In the genomic region with DNA sequence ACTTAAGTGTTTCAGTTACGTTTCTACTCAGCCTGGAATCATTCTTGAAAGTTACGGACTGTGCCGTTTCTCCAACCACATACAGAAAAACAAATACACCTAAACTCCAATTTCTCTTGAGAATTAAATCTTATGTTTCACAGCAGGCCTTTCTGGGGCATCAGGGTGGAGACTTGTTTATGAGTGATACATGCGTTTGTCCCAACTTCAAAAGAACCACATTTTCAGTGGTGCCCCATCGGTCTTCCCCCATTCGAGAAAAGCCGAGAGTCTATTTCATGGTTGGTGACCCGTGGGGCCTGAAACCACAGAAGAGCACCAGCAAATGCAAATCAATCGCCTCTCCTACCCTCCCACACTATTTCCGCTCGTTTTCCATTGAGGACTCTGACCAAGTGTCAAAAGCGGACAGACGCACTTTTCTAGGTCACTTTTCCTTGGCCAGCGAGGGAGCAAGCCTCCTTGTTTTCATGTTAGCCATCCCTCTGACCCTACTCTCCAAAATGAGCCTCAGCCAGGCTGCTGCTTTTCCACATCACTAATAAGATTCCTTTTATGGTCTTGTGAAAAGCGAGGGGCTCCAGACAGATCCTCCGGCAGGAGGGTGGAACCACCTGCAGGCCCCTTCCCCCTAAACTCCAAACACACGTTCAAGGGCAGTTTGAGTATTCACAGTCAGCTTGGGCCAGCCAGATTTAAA, we compare ENCODE assay signal across 8 cellular contexts. TPM values are rescaled to one million over a fixed set of nuclear protein-coding genes. Genes with fewer than 3 reads are reported as not detected.
DNase-seq lines count a peak whose midpoint lies in the region; ATAC-seq, FAIRE-seq and TF ChIP-seq lines count a peak whose summit lies in the region.

No MANE protein-coding gene starts in this region.

- TF ChIP-seq CTCF in Calu3 (IDR thresholded peaks at IDR 0.05; ENCODE audit: unreplicated experiment) (no peak), epithelial cell of proximal tubule (conservative IDR thresholded peaks at IDR 0.05; ENCODE audit: low read depth, low read length) (no peak)

- H3K9me3 ChIP-seq in MG63 (no peaks in the 10 kb centered on the region), small intestine (ENCODE audit: control insufficient read depth, low read depth) (no peaks in the 10 kb centered on the region)

- peak overlapping the region in 1 of 2 donors; percentile 96 for H3K27ac ChIP-seq in small intestine (ENCODE audit: low read depth in 1 of 2, low read length in 1 of 2)

- H3K4me3 ChIP-seq in MG63 = peak overlapping the region; percentile 59; the same call in 1 of the 2 replicates
- H3K4me3 ChIP-seq in epithelial cell of proximal tubule (ENCODE audit: low read depth, low read length) = peak overlapping the region; percentile 77
- H3K4me3 ChIP-seq in small intestine (ENCODE audit: low read depth in 1 of 2, low read length in 2 of 2) = peak overlapping the region in 1 of 2 donors; percentile 74

- WGBS in small intestine, 3 donors = 43 to 73% (median 62%) methylated on average over 17 of the region's 17 CpGs

- no peaks in the 10 kb centered on the region for H3K27me3 Mint-ChIP-seq in Calu3 (ENCODE audit: unreplicated experiment)

- ATAC-seq in GM21528 (IDR thresholded peaks at IDR 0.05; ENCODE audit: low FRiP score, unreplicated experiment) = peak; percentile 32

- CTCF ChIA-PET in Calu3 (lab: Charles Lee) = interaction anchor here (0.5 to 1.8 kb wide), 5 partner anchors 509 to 693 kb away, joined by 3 to 6 read pairs (median 5); no protein-coding TSS in a partner anchor

- no peaks in the 10 kb centered on the region for H3K9me3 Mint-ChIP-seq in Calu3 (ENCODE audit: low read depth, unreplicated experiment)

- H3K27me3 ChIP-seq in MG63 = no peaks in the 10 kb centered on the region
- H3K27me3 ChIP-seq in small intestine (ENCODE audit: control insufficient read depth in 2 of 2, insufficient read depth in 2 of 2, low read length in 2 of 2) = no peaks in the 10 kb centered on the region

- TSS peak; percentile 8 for BruUV-seq in Calu3 (replicated peaks; lab: Mats Ljungman, UMichigan)

- H3K36me3 ChIP-seq in MG63 (no peaks in the 10 kb centered on the region; the same call in none of the 2 replicates), small intestine (ENCODE audit: control insufficient read depth in 2 of 2, insufficient read depth in 2 of 2, low read length in 2 of 2) (peaks cover 0 to 4% of the 10 kb centered on the region in 2 donors)

- peak overlapping the region; percentile 82 for H3K4me3 Mint-ChIP-seq in Calu3 (ENCODE audit: low read depth, unreplicated experiment)

- H3K4me1 Mint-ChIP-seq in Calu3 (ENCODE audit: low read depth, unreplicated experiment) = peaks cover 8% of the 10 kb centered on the region

- intact Hi-C loops in Calu3 (cut with micrococcal nuclease; ENCODE audit: unreplicated experiment) = loop anchor here (5.0 to 10.0 kb wide), 3 partner anchors 282 to 874 kb away; no protein-coding TSS in a partner anchor

- peaks cover 2 to 9% of the 10 kb centered on the region in 2 donors for H3K4me1 ChIP-seq in small intestine (ENCODE audit: control insufficient read depth in 2 of 2, insufficient read depth in 1 of 2, low read depth in 1 of 2, low read length in 1 of 2)

- H3K27ac Mint-ChIP-seq in Calu3 (ENCODE audit: unreplicated experiment) = peak overlapping the region; percentile 92

- no peak for FAIRE-seq in small intestine (lab: Jason Lieb, UNC)

- peaks cover 98% of the 10 kb centered on the region for H3K36me3 Mint-ChIP-seq in Calu3 (ENCODE audit: insufficient read depth, unreplicated experiment)

- DNase-seq in Calu3 (no peak), MG63 (no peak), epithelial cell of proximal tubule (ENCODE audit: low read depth) (no peak), renal cortical epithelial cell (ENCODE audit: low read depth) (peak; percentile 69), small intestine (no peak)
- no peak for DNase-seq in activated T-cell treated with anti-CD3 and anti-CD28 coated beads, Interleukin-2, amount 50 U/mL, for 1 hour
- no peak for DNase-seq in stimulated activated CD4-positive, alpha-beta T cell treated with anti-CD3 and anti-CD28 coated beads, Interleukin-4, amount 100 ng/mL, for 24 hours

RNA-seq across cellular contexts. Expression of a gene that starts 3.1 kb away (rescaled TPM):
- total RNA-seq in Calu3 (2022) = 156 and 245 TPM in 2 replicates
- 5.3 and 8.2 TPM in 2 replicates for total RNA-seq in MG63 (2014; rRNA removed; shearing (Covaris generic); ENCODE audit: low replicate concordance)
- 26.3 and 42.8 TPM in 2 replicates for total RNA-seq in epithelial cell of proximal tubule
- total RNA-seq in renal cortical epithelial cell = 51.0 and 53.3 TPM in 2 replicates
- polyA plus RNA-seq in small intestine = 10 to 100 TPM in 2 of 3 donors, 1 to 10 TPM in 1; 6.3 to 18.7 (median 12.7) TPM
